In the genomic region with DNA sequence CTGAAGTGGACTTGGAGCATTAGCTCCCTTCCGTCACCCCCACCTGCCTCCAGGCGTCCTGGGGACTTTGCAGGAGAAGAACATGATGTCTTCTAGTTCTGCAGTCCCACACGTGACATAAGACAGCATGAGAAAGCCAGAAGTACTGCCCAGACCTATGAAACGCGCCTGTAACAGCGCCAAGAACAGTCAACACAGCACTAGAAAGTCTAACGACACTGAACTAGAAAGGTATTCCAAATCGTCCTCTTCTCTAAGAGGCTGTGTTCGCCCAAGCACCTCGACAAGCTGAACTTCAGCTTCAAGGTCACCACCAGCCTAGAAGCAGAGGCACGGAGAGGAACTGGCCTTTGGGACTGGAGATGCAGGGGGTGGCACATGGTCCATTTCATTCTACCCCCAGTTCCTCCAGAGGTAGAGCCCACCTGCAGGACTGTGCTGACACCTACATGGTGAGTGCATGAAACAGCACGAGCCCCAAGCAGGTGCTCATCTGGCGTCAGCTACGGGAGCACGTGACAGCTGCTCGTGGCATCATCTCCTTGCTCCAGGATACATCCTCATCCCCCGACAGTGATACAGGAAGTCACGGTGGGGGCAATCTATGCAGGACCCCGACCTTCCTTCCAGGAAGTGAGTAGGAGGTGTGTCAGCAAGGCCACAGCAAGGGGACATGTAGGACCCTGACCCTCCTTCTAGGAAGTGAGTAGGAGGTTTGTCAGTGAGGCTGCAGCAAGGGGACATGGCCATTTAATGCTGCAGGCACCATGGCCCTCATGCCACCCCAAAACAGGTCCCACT, we compare ENCODE assay signal across 8 cellular contexts. TPM values are rescaled to one million over a fixed set of nuclear protein-coding genes. Genes with fewer than 3 reads are reported as not detected.
DNase-seq lines count a peak whose midpoint lies in the region; ATAC-seq lines count a peak whose summit lies in the region.

No MANE protein-coding gene starts in this region.

- POLR2A ChIA-PET in naive thymus-derived CD4-positive, alpha-beta T cell (lab: Charles Lee), result interaction anchor here (0.7 to 2.4 kb wide), 8 partner anchors 9 to 186 kb away, joined by 3 to 12 read pairs (median 7); no protein-coding TSS in a partner anchor

- no peaks in the 10 kb centered on the region for H3K27me3 Mint-ChIP-seq in activated naive CD8-positive, alpha-beta T cell
- H3K27me3 Mint-ChIP-seq in naive thymus-derived CD4-positive, alpha-beta T cell, result no peaks in the 10 kb centered on the region
- H3K27me3 Mint-ChIP-seq in stimulated activated memory B cell treated with anti-CD40 and anti-IgM and Interleukin-4, amounts not matched to agents 10 μg/mL and 1 μg/mL and 100 μg/mL, for 72 hours, result no peaks in the 10 kb centered on the region

- intact Hi-C loops in naive thymus-derived CD4-positive, alpha-beta T cell (cut with micrococcal nuclease), result loop anchor here (1.0 to 10.0 kb wide), 6 partner anchors 28 to 253 kb away; no protein-coding TSS in a partner anchor

- H3K27ac Mint-ChIP-seq in activated naive CD8-positive, alpha-beta T cell, result no peak overlapping the region
- H3K27ac Mint-ChIP-seq in naive thymus-derived CD4-positive, alpha-beta T cell, result peak overlapping the region in 8 of 9 donors; percentile 31 to 92 (median 80)
- no peak overlapping the region for H3K27ac Mint-ChIP-seq in stimulated activated memory B cell treated with anti-CD40 and anti-IgM and Interleukin-4, amounts not matched to agents 10 μg/mL and 1 μg/mL and 100 μg/mL, for 72 hours

- H3K9me3 Mint-ChIP-seq in activated naive CD8-positive, alpha-beta T cell (ENCODE audit: low read depth), result no peaks in the 10 kb centered on the region
- peaks cover 0 to 1% (median 0%) of the 10 kb centered on the region in 11 donors for H3K9me3 Mint-ChIP-seq in naive thymus-derived CD4-positive, alpha-beta T cell
- H3K9me3 Mint-ChIP-seq in stimulated activated memory B cell treated with anti-CD40 and anti-IgM and Interleukin-4, amounts not matched to agents 10 μg/mL and 1 μg/mL and 100 μg/mL, for 72 hours, result no peaks in the 10 kb centered on the region

- H3K4me1 Mint-ChIP-seq in activated naive CD8-positive, alpha-beta T cell (ENCODE audit: low read depth), result peaks cover 43% of the 10 kb centered on the region
- H3K4me1 Mint-ChIP-seq in naive thymus-derived CD4-positive, alpha-beta T cell, result peaks cover 32 to 63% (median 51%) of the 10 kb centered on the region in 7 donors
- peaks cover 40% of the 10 kb centered on the region for H3K4me1 Mint-ChIP-seq in stimulated activated memory B cell treated with anti-CD40 and anti-IgM and Interleukin-4, amounts not matched to agents 10 μg/mL and 1 μg/mL and 100 μg/mL, for 72 hours

- no peaks in the 10 kb centered on the region for H3K36me3 ChIP-seq in naive thymus-derived CD4-positive, alpha-beta T cell (ENCODE audit: control insufficient read depth in 2 of 3, insufficient read depth in 3 of 3, low read length in 3 of 3)

- no peak for ATAC-seq in naive thymus-derived CD4-positive, alpha-beta T cell
- no peak for ATAC-seq in HG03025 (IDR thresholded peaks at IDR 0.05; ENCODE audit: low FRiP score, unreplicated experiment)
- no peak for ATAC-seq in stimulated activated memory B cell treated with anti-CD40 and anti-IgM and Interleukin-4, amounts not matched to agents 10 μg/mL and 1 μg/mL and 100 μg/mL, for 72 hours

- CTCF ChIA-PET in naive thymus-derived CD4-positive, alpha-beta T cell (lab: Charles Lee), result interaction anchor here (0.5 to 4.3 kb wide), 18 partner anchors 15 to 357 kb away, joined by 3 to 65 read pairs (median 4); no protein-coding TSS in a partner anchor

- no peaks in the 10 kb centered on the region for H3K27me3 ChIP-seq in naive thymus-derived CD4-positive, alpha-beta T cell (ENCODE audit: control insufficient read depth in 2 of 2, insufficient read depth in 2 of 2, low read length in 2 of 2)

- no peaks in the 10 kb centered on the region for H3K36me3 Mint-ChIP-seq in activated naive CD8-positive, alpha-beta T cell
- H3K36me3 Mint-ChIP-seq in naive thymus-derived CD4-positive, alpha-beta T cell, result peaks cover 0 to 8% (median 0%) of the 10 kb centered on the region in 5 donors
- no peaks in the 10 kb centered on the region for H3K36me3 Mint-ChIP-seq in stimulated activated memory B cell treated with anti-CD40 and anti-IgM and Interleukin-4, amounts not matched to agents 10 μg/mL and 1 μg/mL and 100 μg/mL, for 72 hours

- no peak overlapping the region for H3K4me3 ChIP-seq in naive thymus-derived CD4-positive, alpha-beta T cell (ENCODE audit: low read length)

- H3K9me3 ChIP-seq in naive thymus-derived CD4-positive, alpha-beta T cell (ENCODE audit: control insufficient read depth in 2 of 3, low read length in 3 of 3), result no peaks in the 10 kb centered on the region

- DNase-seq in DMS79 treated with DMSO at 0.1 percent for 48 hours (lab: John Stamatoyannopoulos, UW), result peak; percentile 84
- DNase-seq in NAMALWA (ENCODE audit: low spot score), result peak; percentile 19
- peak in 7 of 9 donors; percentile 55 to 76 (median 60) for DNase-seq in naive thymus-derived CD4-positive, alpha-beta T cell
- DNase-seq in activated CD4-positive, CD25-positive, alpha-beta regulatory T cell treated with anti-CD3 and anti-CD28 coated beads, Interleukin-2, amount 50 U/mL, for 72 hours, result no peak
- no peak for DNase-seq in UCSD-AML1 (lab: John Stamatoyannopoulos, UW; ENCODE audit: unreplicated experiment)

- H3K4me3 Mint-ChIP-seq in activated naive CD8-positive, alpha-beta T cell, result peak overlapping the region; percentile 23
- H3K4me3 Mint-ChIP-seq in naive thymus-derived CD4-positive, alpha-beta T cell, result peak overlapping the region in 8 of 10 donors; percentile 1 to 84 (median 46)
- no peak overlapping the region for H3K4me3 Mint-ChIP-seq in stimulated activated memory B cell treated with anti-CD40 and anti-IgM and Interleukin-4, amounts not matched to agents 10 μg/mL and 1 μg/mL and 100 μg/mL, for 72 hours

- H3K4me1 ChIP-seq in naive thymus-derived CD4-positive, alpha-beta T cell (ENCODE audit: control insufficient read depth in 2 of 2, insufficient read depth in 2 of 2, low read length in 2 of 2), result peaks cover 11 to 18% of the 10 kb centered on the region in 2 donors

- H3K27ac ChIP-seq in naive thymus-derived CD4-positive, alpha-beta T cell (ENCODE audit: low read depth, low read length), result no peak overlapping the region

RNA-seq across cellular contexts. Expression of a gene that starts 3.7 kb away (rescaled TPM):
- 100 to 1,000 TPM in 1 of 5 experiments, 10 to 100 TPM in 4; 42.3 to 101 (median 62.3) TPM for total RNA-seq in naive thymus-derived CD4-positive, alpha-beta T cell
- 10 to 100 TPM in 1 of 2 donors, 1 to 10 TPM in 1; 7.4 to 11.6 TPM for polyA plus RNA-seq in naive thymus-derived CD4-positive, alpha-beta T cell

Comparison
In these comparisons a context has a peak if more than half of its experiments do, and no peak if none do; other contexts are left out.
1. DNase-seq: peak in DMS79 treated with DMSO at 0.1 percent for 48 hours (single experiment), NAMALWA (single experiment) and naive thymus-derived CD4-positive, alpha-beta T cell (7 of 9); none in activated CD4-positive, CD25-positive, alpha-beta regulatory T cell treated with anti-CD3 and anti-CD28 coated beads, Interleukin-2, amount 50 U/mL, for 72 hours (single experiment) and UCSD-AML1 (single experiment).
2. H3K27ac Mint-ChIP-seq: peak in naive thymus-derived CD4-positive, alpha-beta T cell (8 of 9); none in activated naive CD8-positive, alpha-beta T cell (single experiment) and stimulated activated memory B cell treated with anti-CD40 and anti-IgM and Interleukin-4, amounts not matched to agents 10 μg/mL and 1 μg/mL and 100 μg/mL, for 72 hours (single experiment).